ENCODE assay signal across 8 cellular contexts in genomic region chr2:170770008-170770303, GRCh38. TPM values are rescaled to one million over a fixed set of nuclear protein-coding genes. Genes with fewer than 3 reads are reported as not detected.
A peak's percentile ranks its signal among the peaks of the same experiment; 100 is the strongest.
DNase-seq lines count a peak whose midpoint lies in the region; ATAC-seq and TF ChIP-seq lines count a peak whose summit lies in the region.

No MANE protein-coding gene starts in this region.

- H3K27me3 ChIP-seq in CD4-positive, alpha-beta T cell (ENCODE audit: control insufficient read depth, insufficient read depth, low read length), result no peaks in the 10 kb centered on the region
- H3K27me3 ChIP-seq in iPS-20b (ENCODE audit: insufficient read depth, low read length) (peaks cover 8% of the 10 kb centered on the region; the same call in 1 of the 2 replicates), subcutaneous abdominal adipose tissue (ENCODE audit: control insufficient read depth in 5 of 5, insufficient read depth in 4 of 5, low read length in 5 of 5) (peaks cover 0 to 5% (median 0%) of the 10 kb centered on the region in 5 donors)

- H3K9me3 ChIP-seq in CD4-positive, alpha-beta T cell (ENCODE audit: control insufficient read depth, low read length), result no peaks in the 10 kb centered on the region
- H3K9me3 ChIP-seq in iPS-20b (ENCODE audit: insufficient read depth, low read depth, low read length), result no peaks in the 10 kb centered on the region
- no peaks in the 10 kb centered on the region for H3K9me3 ChIP-seq in subcutaneous abdominal adipose tissue (ENCODE audit: control insufficient read depth in 5 of 5, low read length in 5 of 5)

- no peaks in the 10 kb centered on the region for H3K27me3 Mint-ChIP-seq in CD4-positive, alpha-beta T cell
- H3K27me3 Mint-ChIP-seq in activated B cell treated with CpG ODN at 0.5 μM for 24 hours, result peaks cover 22% of the 10 kb centered on the region

- no peak for TF ChIP-seq CTCF in CD4-positive, alpha-beta T cell (IDR thresholded peaks at IDR 0.05)
- TF ChIP-seq CTCF in activated B cell treated with CpG ODN at 0.5 μM for 24 hours (IDR thresholded peaks at IDR 0.05), result no peak

- intact Hi-C loops in CD4-positive, alpha-beta T cell (cut with DNase I, micrococcal nuclease), result loop anchor here in 1 of 2 experiments (5.0 to 10.0 kb wide), 2 partner anchors 115 to 162 kb away; no protein-coding TSS in a partner anchor
- intact Hi-C loops in activated B cell treated with CpG ODN at 0.5 μM for 24 hours (cut with micrococcal nuclease), result loop anchor here (2.0 kb wide), 1 partner anchor 45 kb away; no protein-coding TSS in a partner anchor

- H3K4me1 ChIP-seq in iPS-20b (ENCODE audit: insufficient read depth, low read length) (peaks cover 13% of the 10 kb centered on the region; the same call in 1 of the 2 replicates), subcutaneous abdominal adipose tissue (ENCODE audit: control insufficient read depth in 5 of 5, insufficient read depth in 5 of 5, low read length in 5 of 5) (peaks cover 0 to 15% (median 14%) of the 10 kb centered on the region in 5 donors)

- H3K9ac ChIP-seq in iPS-20b (ENCODE audit: low read depth, low read length), result peak overlapping the region; percentile 85; the same call in 1 of the 2 replicates
- H3K9ac ChIP-seq in subcutaneous abdominal adipose tissue (ENCODE audit: low read length in 5 of 5), result peak overlapping the region in 3 of 5 donors; percentile 55 to 77 (median 73)

- POLR2A ChIA-PET in CD4-positive, alpha-beta T cell (lab: Charles Lee), result interaction anchor here (0.7 to 1.4 kb wide), 3 partner anchors 9 to 262 kb away, joined by 3 to 5 read pairs (median 3); no protein-coding TSS in a partner anchor
- POLR2A ChIA-PET in activated B cell treated with CpG ODN at 0.5 μM for 24 hours (lab: Charles Lee), result interaction anchor here (0.7 to 1.8 kb wide), 2 partner anchors 46 to 159 kb away, joined by 3 to 4 read pairs; partner anchors contain the start of genes GAD1 and GORASP2

- no peaks in the 10 kb centered on the region for H3K36me3 ChIP-seq in iPS-20b (ENCODE audit: insufficient read depth, low read depth, low read length)
- H3K36me3 ChIP-seq in subcutaneous abdominal adipose tissue (ENCODE audit: control insufficient read depth in 5 of 5, insufficient read depth in 5 of 5, low read length in 5 of 5), result no peaks in the 10 kb centered on the region

- peak overlapping the region; percentile 82 for H3K4me3 ChIP-seq in iPS-20b (ENCODE audit: low read length)
- peak overlapping the region; percentile 71 to 88 (median 82) for H3K4me3 ChIP-seq in subcutaneous abdominal adipose tissue (ENCODE audit: low read depth in 1 of 5, low read length in 5 of 5)

- ATAC-seq in CD4-positive, alpha-beta T cell (ENCODE audit: poor library complexity), result no peak
- ATAC-seq in HG03354 (IDR thresholded peaks at IDR 0.05; ENCODE audit: poor library complexity, severe bottlenecking, unreplicated experiment) (peak; percentile 14), activated B cell treated with CpG ODN at 0.5 μM for 24 hours (ENCODE audit: low read depth) (no peak)

- no peaks in the 10 kb centered on the region for H3K9me3 Mint-ChIP-seq in CD4-positive, alpha-beta T cell
- no peaks in the 10 kb centered on the region for H3K9me3 Mint-ChIP-seq in activated B cell treated with CpG ODN at 0.5 μM for 24 hours

- peak overlapping the region; percentile 88 for H3K4me3 Mint-ChIP-seq in CD4-positive, alpha-beta T cell
- peak overlapping the region; percentile 87 for H3K4me3 Mint-ChIP-seq in activated B cell treated with CpG ODN at 0.5 μM for 24 hours

- CTCF ChIA-PET in CD4-positive, alpha-beta T cell (lab: Charles Lee), result no interaction called here
- CTCF ChIA-PET in activated B cell treated with CpG ODN at 0.5 μM for 24 hours (lab: Charles Lee), result no interaction called here

- H3K27ac Mint-ChIP-seq in CD4-positive, alpha-beta T cell, result no peak overlapping the region
- no peak overlapping the region for H3K27ac Mint-ChIP-seq in activated B cell treated with CpG ODN at 0.5 μM for 24 hours

- H3K36me3 Mint-ChIP-seq in CD4-positive, alpha-beta T cell (ENCODE audit: low read depth), result no peaks in the 10 kb centered on the region
- H3K36me3 Mint-ChIP-seq in activated B cell treated with CpG ODN at 0.5 μM for 24 hours (ENCODE audit: low read depth), result no peaks in the 10 kb centered on the region

- no peak overlapping the region for H3K27ac ChIP-seq in CD4-positive, alpha-beta T cell (ENCODE audit: low read depth, low read length)
- peak overlapping the region; percentile 52 for H3K27ac ChIP-seq in iPS-20b (ENCODE audit: low read length)
- peak overlapping the region; percentile 37 for H3K27ac ChIP-seq in subcutaneous abdominal adipose tissue (ENCODE audit: low read depth, low read length)

- H3K4me1 Mint-ChIP-seq in CD4-positive, alpha-beta T cell (ENCODE audit: low read depth), result peaks cover 33% of the 10 kb centered on the region
- peaks cover 14% of the 10 kb centered on the region for H3K4me1 Mint-ChIP-seq in activated B cell treated with CpG ODN at 0.5 μM for 24 hours

- no peak for DNase-seq in CD4-positive, alpha-beta T cell
- DNase-seq in activated B cell treated with CpG ODN at 0.5 μM for 24 hours (no peak), cortex of kidney (lab: John Stamatoyannopoulos, UW) (no peak), T1000 (lab: John Stamatoyannopoulos, UW) (no peak)
- no peak for DNase-seq in stimulated activated CD4-positive, alpha-beta T cell treated with anti-CD3 and anti-CD28 coated beads, Interleukin-2, amount 100 ng/mL, for 24 hours

RNA-seq across cellular contexts. Expression of gene ERICH2, which starts 0.2 kb away (rescaled TPM):
- total RNA-seq in CD4-positive, alpha-beta T cell, result not detected
- not detected in 2 replicates for total RNA-seq in activated B cell treated with CpG ODN at 0.5 μM for 24 hours

RNA-seq across cellular contexts. Expression of gene GAD1, which starts 46.7 kb away (rescaled TPM):
- total RNA-seq in CD4-positive, alpha-beta T cell, result not detected
- not detected in 2 replicates for total RNA-seq in activated B cell treated with CpG ODN at 0.5 μM for 24 hours

RNA-seq across cellular contexts. Expression of gene SP5, which starts 54.8 kb away (rescaled TPM):
- not detected for total RNA-seq in CD4-positive, alpha-beta T cell
- total RNA-seq in activated B cell treated with CpG ODN at 0.5 μM for 24 hours, result not detected in 2 replicates
